In the genomic region with DNA sequence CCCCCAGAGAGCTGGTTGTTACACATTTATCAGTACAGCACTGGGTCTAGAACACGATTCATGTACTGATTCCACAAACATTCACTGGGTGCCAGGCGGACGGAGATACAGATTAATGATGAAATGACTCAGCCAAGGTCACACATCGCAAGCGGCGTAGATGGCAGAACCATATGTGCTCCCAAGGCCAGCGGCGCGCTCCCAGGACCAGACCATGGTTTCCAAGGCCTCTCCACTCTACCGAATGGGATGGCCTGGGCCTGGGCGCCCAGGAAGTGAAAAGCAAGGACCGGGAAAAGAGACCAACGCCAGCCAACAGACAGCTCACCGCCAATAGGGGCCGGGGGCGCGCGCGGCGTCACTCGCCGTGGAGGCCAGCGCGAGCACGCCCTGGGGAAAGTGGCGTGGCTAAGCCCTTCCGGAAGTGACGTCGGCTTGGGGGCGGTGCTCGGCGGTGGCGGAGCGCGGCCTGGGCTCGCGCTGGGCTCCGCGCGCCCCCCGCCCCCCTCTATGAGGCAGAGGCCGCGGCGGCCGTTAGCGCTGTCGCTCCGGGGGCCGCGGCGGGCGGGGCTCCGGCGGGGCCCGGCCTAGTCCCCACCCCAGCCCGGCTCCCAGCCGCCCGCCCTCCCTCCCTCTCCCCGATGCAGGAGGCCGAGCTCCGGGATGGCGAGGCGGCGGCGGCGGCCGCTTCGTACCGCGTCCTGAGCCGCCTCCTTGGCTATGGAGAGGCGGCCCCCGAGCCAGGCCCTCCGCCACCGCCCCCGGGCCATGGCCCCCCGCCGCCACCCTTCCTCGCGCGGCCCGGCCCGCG, we compare ENCODE assay signal across 8 cellular contexts. TPM values are rescaled to one million over a fixed set of nuclear protein-coding genes. Genes with fewer than 3 reads are reported as not detected.
DNase-seq lines count a peak whose midpoint lies in the region; ATAC-seq and TF ChIP-seq lines count a peak whose summit lies in the region.

A gene with protein sequence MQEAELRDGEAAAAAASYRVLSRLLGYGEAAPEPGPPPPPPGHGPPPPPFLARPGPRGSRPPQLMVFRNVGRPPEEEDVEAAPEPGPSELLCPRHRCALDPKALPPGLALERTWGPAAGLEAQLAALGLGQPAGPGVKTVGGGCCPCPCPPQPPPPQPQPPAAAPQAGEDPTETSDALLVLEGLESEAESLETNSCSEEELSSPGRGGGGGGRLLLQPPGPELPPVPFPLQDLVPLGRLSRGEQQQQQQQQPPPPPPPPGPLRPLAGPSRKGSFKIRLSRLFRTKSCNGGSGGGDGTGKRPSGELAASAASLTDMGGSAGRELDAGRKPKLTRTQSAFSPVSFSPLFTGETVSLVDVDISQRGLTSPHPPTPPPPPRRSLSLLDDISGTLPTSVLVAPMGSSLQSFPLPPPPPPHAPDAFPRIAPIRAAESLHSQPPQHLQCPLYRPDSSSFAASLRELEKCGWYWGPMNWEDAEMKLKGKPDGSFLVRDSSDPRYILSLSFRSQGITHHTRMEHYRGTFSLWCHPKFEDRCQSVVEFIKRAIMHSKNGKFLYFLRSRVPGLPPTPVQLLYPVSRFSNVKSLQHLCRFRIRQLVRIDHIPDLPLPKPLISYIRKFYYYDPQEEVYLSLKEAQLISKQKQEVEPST (plus strand): TSS at position 433 of the 811 bp plus-strand sequence. CDS start 209 bp downstream, at position 642.

- H3K9ac ChIP-seq in PC-3 (ENCODE audit: low read length) = peak within 1 kb of the TSS; percentile 68

- no peak for TF ChIP-seq CTCF in PC-3 (conservative IDR thresholded peaks at IDR 0.05; ENCODE audit: low read depth, low read length)
- TF ChIP-seq CTCF in esophagus muscularis mucosa (IDR thresholded peaks at IDR 0.05) = no peak

- TSS peak; percentile 81 for BruUV-seq in PC-3 (replicated peaks; lab: Mats Ljungman, UMichigan)

- intact Hi-C loops in PC-3 (cut with micrococcal nuclease) = no loop called here
- intact Hi-C loops in esophagus muscularis mucosa (cut with DNase I) = loop anchor here (10.0 kb wide), 1 partner anchor 143 kb away; no protein-coding TSS in a partner anchor

- TF ChIP-seq EP300 in esophagus muscularis mucosa (IDR thresholded peaks at IDR 0.05) = peak; percentile 34

- H3K4me1 ChIP-seq in PC-3 (ENCODE audit: insufficient read depth, low read length) = peaks cover 9% of the 10 kb centered on the region; the same call in 1 of the 2 replicates
- H3K4me1 ChIP-seq in esophagus muscularis mucosa = peaks cover 28 to 48% (median 44%) of the 10 kb centered on the region in 4 donors
- H3K4me1 ChIP-seq in muscle layer of duodenum (ENCODE audit: control insufficient read depth in 1 of 2, insufficient read depth in 2 of 2, low read length in 2 of 2) = peaks cover 4 to 30% of the 10 kb centered on the region in 2 donors

- H3K27ac Mint-ChIP-seq in activated T-cell treated with anti-CD3 and anti-CD28 coated beads, Interleukin-2, amount 50 U/mL, for 24 hours = peak within 1 kb of the TSS; percentile 98

- H3K27ac ChIP-seq in PC-3 (ENCODE audit: low read length) (peak within 1 kb of the TSS; percentile 37; the same call in 1 of the 2 replicates), esophagus muscularis mucosa (replicated peaks in 1 of 4) (peak within 1 kb of the TSS; percentile 91 to 95 (median 94)), muscle layer of duodenum (ENCODE audit: low read length) (peak within 1 kb of the TSS; percentile 81)

- 7% methylated on average over 24 of the region's 84 CpGs for WGBS in esophagus muscularis mucosa

- DNase-seq in DMS153 (lab: John Stamatoyannopoulos, UW) = peak; percentile 81
- DNase-seq in Jurkat, Clone E6-1 (ENCODE audit: low read depth, low spot score) = peak; percentile 81
- peak; percentile 81 for DNase-seq in PC-3
- DNase-seq in activated T-cell treated with anti-CD3 and anti-CD28 coated beads, Interleukin-2, amount 50 U/mL, for 24 hours = peak; percentile 96
- DNase-seq in esophagus muscularis mucosa (ENCODE audit: extremely low spot score) = peak; percentile 97
- peak; percentile 89 for DNase-seq in stimulated activated CD8-positive, alpha-beta memory T cell treated with anti-CD3 and anti-CD28 coated beads, Interleukin-7, amount 100 ng/mL, for 24 hours (ENCODE audit: low read depth)

- H3F3A ChIP-seq in PC-3 (ENCODE audit: low read length, unreplicated experiment) = no peaks in the 10 kb centered on the region

- no peaks in the 10 kb centered on the region for H3K27me3 Mint-ChIP-seq in activated T-cell treated with anti-CD3 and anti-CD28 coated beads, Interleukin-2, amount 50 U/mL, for 24 hours

- H3K9me3 Mint-ChIP-seq in activated T-cell treated with anti-CD3 and anti-CD28 coated beads, Interleukin-2, amount 50 U/mL, for 24 hours = no peaks in the 10 kb centered on the region

- H3K4me1 Mint-ChIP-seq in activated T-cell treated with anti-CD3 and anti-CD28 coated beads, Interleukin-2, amount 50 U/mL, for 24 hours (ENCODE audit: low read depth) = peaks cover 49% of the 10 kb centered on the region

- no peaks in the 10 kb centered on the region for H3K9me2 ChIP-seq in PC-3 (replicated peaks; ENCODE audit: low read length)

- H3K36me3 ChIP-seq in PC-3 (ENCODE audit: low read depth, low read length) (no peaks in the 10 kb centered on the region; the same call in 1 of the 2 replicates), esophagus muscularis mucosa (no peaks in the 10 kb centered on the region), muscle layer of duodenum (ENCODE audit: control insufficient read depth in 1 of 2, insufficient read depth in 2 of 2, low read length in 2 of 2) (no peaks in the 10 kb centered on the region)

- H3K79me2 ChIP-seq in PC-3 (ENCODE audit: low read length) = peaks cover 35% of the 10 kb centered on the region

- H3K27me3 ChIP-seq in PC-3 (ENCODE audit: low read length) (no peaks in the 10 kb centered on the region), esophagus muscularis mucosa (no peaks in the 10 kb centered on the region), muscle layer of duodenum (ENCODE audit: low read depth, low read length) (no peaks in the 10 kb centered on the region)

- ATAC-seq in GM21619 (IDR thresholded peaks at IDR 0.05; ENCODE audit: unreplicated experiment) (peak; percentile 73), PC-3 (peak; percentile 84)

- peak within 1 kb of the TSS; percentile 91 for H2AFZ ChIP-seq in PC-3 (ENCODE audit: low read length)

- no peaks in the 10 kb centered on the region for H3K36me3 Mint-ChIP-seq in activated T-cell treated with anti-CD3 and anti-CD28 coated beads, Interleukin-2, amount 50 U/mL, for 24 hours (ENCODE audit: low read depth)

- POLR2A ChIA-PET in PC-3 (lab: Charles Lee; ENCODE audit: unreplicated experiment) = interaction anchor here (0.6 kb wide), 1 partner anchor 15 kb away, joined by 13 read pairs; no protein-coding TSS in a partner anchor

- CTCF ChIA-PET in PC-3 (lab: Charles Lee) = no interaction called here

- no peaks in the 10 kb centered on the region for H3K9me3 ChIP-seq in PC-3 (ENCODE audit: low read length)
- H3K9me3 ChIP-seq in esophagus muscularis mucosa = no peaks in the 10 kb centered on the region
- no peaks in the 10 kb centered on the region for H3K9me3 ChIP-seq in muscle layer of duodenum (ENCODE audit: control insufficient read depth in 1 of 2, low read length in 2 of 2)

- no peak for TF ChIP-seq POLR2A in esophagus muscularis mucosa (IDR thresholded peaks at IDR 0.05; ENCODE audit: low read depth)

- peak within 1 kb of the TSS; percentile 85 for H3K4me3 Mint-ChIP-seq in activated T-cell treated with anti-CD3 and anti-CD28 coated beads, Interleukin-2, amount 50 U/mL, for 24 hours

- peak within 1 kb of the TSS; percentile 91 for H3K4me2 ChIP-seq in PC-3 (ENCODE audit: low read length)

- H4K20me1 ChIP-seq in PC-3 (ENCODE audit: low read length) = no peaks in the 10 kb centered on the region

- peak within 1 kb of the TSS; percentile 62 for H3K4me3 ChIP-seq in Jurkat, Clone E6-1 (ENCODE audit: low read length)
- H3K4me3 ChIP-seq in PC-3 (ENCODE audit: low read length) (peak within 1 kb of the TSS; percentile 73), esophagus muscularis mucosa (peak within 1 kb of the TSS; percentile 84 to 99 (median 98)), muscle layer of duodenum (ENCODE audit: low read depth in 1 of 2, low read length in 2 of 2) (peak within 1 kb of the TSS; percentile 78 to 87)

RNA-seq across cellular contexts. Expression of the gene that starts here (rescaled TPM):
- polyA plus RNA-seq in Jurkat, Clone E6-1 (2012; ENCODE audit: insufficient read depth, insufficient read length) = 18.2 TPM
- total RNA-seq in PC-3 (2014; rRNA removed) (7.4 and 9.8 TPM in 2 replicates), esophagus muscularis mucosa (10 to 100 TPM; 11.2 to 18.9 (median 13.5) TPM)

Comparison
In these comparisons a context has a peak if more than half of its experiments do, and no peak if none do; other contexts are left out.
1. Peak in every context shown above with its lines: DNase-seq, ATAC-seq, H3K4me3 ChIP-seq and H3K27ac ChIP-seq.
2. H3K27ac ChIP-seq: peak in every context shown above with its lines; median percentile 94 in esophagus muscularis mucosa; 81 in muscle layer of duodenum; 37 in PC-3.